Comparison of ENCODE assay signal across 1 cellular context in the genomic region with DNA sequence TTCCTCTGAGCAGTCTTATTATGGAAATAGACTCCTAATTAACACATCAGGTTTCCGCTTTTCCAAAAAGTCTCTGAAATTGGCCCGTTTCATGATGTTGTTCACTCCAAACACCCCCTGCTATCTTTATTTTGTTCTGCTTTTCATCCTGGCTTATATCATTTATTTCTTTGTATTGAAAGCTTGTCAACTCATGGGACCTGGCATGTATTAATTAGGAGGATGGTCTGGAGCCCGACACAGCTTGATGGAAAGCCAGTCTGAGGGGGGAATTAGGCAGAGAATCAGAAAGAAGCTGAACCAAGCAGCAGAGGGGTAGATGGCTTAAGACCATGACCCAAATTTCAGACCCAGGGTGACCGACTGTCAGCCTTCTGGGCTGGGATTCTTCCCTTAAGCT.
TF ChIP-seq lines count a peak whose summit lies in the region.

No MANE protein-coding gene starts in this region.

TF ChIP-seq in GM23338, 12 proteins besides CTCF, POLR2A, EP300 and RAD21 (continued from another document):
- TF ChIP-seq, protein P1, sequence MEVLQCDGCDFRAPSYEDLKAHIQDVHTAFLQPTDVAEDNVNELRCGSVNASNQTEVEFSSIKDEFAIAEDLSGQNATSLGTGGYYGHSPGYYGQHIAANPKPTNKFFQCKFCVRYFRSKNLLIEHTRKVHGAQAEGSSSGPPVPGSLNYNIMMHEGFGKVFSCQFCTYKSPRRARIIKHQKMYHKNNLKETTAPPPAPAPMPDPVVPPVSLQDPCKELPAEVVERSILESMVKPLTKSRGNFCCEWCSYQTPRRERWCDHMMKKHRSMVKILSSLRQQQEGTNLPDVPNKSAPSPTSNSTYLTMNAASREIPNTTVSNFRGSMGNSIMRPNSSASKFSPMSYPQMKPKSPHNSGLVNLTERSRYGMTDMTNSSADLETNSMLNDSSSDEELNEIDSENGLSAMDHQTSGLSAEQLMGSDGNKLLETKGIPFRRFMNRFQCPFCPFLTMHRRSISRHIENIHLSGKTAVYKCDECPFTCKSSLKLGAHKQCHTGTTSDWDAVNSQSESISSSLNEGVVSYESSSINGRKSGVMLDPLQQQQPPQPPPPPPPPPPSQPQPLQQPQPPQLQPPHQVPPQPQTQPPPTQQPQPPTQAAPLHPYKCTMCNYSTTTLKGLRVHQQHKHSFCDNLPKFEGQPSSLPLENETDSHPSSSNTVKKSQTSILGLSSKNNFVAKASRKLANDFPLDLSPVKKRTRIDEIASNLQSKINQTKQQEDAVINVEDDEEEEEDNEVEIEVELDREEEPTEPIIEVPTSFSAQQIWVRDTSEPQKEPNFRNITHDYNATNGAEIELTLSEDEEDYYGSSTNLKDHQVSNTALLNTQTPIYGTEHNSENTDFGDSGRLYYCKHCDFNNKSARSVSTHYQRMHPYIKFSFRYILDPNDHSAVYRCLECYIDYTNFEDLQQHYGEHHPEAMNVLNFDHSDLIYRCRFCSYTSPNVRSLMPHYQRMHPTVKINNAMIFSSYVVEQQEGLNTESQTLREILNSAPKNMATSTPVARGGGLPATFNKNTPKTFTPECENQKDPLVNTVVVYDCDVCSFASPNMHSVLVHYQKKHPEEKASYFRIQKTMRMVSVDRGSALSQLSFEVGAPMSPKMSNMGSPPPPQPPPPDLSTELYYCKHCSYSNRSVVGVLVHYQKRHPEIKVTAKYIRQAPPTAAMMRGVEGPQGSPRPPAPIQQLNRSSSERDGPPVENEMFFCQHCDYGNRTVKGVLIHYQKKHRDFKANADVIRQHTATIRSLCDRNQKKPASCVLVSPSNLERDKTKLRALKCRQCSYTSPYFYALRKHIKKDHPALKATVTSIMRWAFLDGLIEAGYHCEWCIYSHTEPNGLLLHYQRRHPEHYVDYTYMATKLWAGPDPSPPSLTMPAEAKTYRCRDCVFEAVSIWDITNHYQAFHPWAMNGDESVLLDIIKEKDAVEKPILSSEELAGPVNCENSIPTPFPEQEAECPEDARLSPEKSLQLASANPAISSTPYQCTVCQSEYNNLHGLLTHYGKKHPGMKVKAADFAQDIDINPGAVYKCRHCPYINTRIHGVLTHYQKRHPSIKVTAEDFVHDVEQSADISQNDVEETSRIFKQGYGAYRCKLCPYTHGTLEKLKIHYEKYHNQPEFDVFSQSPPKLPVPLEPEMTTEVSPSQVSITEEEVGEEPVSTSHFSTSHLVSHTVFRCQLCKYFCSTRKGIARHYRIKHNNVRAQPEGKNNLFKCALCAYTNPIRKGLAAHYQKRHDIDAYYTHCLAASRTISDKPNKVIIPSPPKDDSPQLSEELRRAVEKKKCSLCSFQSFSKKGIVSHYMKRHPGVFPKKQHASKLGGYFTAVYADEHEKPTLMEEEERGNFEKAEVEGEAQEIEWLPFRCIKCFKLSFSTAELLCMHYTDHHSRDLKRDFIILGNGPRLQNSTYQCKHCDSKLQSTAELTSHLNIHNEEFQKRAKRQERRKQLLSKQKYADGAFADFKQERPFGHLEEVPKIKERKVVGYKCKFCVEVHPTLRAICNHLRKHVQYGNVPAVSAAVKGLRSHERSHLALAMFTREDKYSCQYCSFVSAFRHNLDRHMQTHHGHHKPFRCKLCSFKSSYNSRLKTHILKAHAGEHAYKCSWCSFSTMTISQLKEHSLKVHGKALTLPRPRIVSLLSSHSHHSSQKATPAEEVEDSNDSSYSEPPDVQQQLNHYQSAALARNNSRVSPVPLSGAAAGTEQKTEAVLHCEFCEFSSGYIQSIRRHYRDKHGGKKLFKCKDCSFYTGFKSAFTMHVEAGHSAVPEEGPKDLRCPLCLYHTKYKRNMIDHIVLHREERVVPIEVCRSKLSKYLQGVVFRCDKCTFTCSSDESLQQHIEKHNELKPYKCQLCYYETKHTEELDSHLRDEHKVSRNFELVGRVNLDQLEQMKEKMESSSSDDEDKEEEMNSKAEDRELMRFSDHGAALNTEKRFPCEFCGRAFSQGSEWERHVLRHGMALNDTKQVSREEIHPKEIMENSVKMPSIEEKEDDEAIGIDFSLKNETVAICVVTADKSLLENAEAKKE (CRISPR knock-in tag; IDR thresholded peaks at IDR 0.05): no peak
- TF ChIP-seq CREB1 (CRISPR knock-in tag; IDR thresholded peaks at IDR 0.05; ENCODE audit: low read depth): no peak
- TF ChIP-seq EZH2phosphoT487 (IDR thresholded peaks at IDR 0.05; ENCODE audit: unreplicated experiment): no peak
- TF ChIP-seq JUNB (IDR thresholded peaks at IDR 0.05; ENCODE audit: unreplicated experiment): no peak
- TF ChIP-seq, protein P2, sequence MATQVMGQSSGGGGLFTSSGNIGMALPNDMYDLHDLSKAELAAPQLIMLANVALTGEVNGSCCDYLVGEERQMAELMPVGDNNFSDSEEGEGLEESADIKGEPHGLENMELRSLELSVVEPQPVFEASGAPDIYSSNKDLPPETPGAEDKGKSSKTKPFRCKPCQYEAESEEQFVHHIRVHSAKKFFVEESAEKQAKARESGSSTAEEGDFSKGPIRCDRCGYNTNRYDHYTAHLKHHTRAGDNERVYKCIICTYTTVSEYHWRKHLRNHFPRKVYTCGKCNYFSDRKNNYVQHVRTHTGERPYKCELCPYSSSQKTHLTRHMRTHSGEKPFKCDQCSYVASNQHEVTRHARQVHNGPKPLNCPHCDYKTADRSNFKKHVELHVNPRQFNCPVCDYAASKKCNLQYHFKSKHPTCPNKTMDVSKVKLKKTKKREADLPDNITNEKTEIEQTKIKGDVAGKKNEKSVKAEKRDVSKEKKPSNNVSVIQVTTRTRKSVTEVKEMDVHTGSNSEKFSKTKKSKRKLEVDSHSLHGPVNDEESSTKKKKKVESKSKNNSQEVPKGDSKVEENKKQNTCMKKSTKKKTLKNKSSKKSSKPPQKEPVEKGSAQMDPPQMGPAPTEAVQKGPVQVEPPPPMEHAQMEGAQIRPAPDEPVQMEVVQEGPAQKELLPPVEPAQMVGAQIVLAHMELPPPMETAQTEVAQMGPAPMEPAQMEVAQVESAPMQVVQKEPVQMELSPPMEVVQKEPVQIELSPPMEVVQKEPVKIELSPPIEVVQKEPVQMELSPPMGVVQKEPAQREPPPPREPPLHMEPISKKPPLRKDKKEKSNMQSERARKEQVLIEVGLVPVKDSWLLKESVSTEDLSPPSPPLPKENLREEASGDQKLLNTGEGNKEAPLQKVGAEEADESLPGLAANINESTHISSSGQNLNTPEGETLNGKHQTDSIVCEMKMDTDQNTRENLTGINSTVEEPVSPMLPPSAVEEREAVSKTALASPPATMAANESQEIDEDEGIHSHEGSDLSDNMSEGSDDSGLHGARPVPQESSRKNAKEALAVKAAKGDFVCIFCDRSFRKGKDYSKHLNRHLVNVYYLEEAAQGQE (IDR thresholded peaks at IDR 0.05; ENCODE audit: unreplicated experiment): no peak
- TF ChIP-seq ZNF331 (CRISPR knock-in tag; IDR thresholded peaks at IDR 0.05; ENCODE audit: low read depth): no peak
